ENCODE assay signal across 2 cellular contexts in the genomic region with DNA sequence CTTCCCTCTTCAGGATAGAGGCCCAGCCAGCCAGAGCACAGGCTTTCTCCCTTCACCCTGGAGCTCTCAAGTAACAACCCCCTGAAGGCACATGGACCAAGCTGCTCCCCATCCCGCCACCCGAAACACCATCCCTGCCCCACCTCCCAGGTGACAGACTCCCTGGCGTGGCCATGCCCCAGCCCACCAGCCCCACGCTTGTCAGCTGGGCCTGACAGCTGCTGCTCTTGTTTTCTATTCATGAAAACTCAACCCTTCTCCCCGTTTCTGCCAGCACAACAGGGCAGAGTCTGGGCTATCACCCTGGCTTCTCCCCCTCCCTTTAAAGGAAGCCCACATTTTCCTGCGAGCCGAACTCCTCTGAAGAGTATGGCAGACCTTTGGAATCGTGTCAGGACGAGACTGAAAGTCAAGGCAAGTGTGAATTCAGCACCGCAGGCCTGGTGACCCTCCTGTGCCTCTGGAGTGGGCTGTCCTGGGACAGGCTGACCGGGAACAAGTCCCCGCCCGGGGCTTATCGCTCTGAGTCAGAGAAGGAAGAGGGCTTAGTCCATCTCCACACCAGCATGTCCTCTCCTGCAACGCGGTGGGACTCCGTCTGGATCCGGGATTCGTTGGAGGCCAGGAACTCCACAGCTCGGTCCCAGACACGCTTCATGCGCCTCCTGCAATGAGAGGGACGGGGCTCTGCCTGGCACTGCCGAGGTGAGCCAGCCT.
TF ChIP-seq lines count a peak whose summit lies in the region.

No MANE protein-coding gene starts in this region.

TF ChIP-seq in HCT116, 20 proteins besides CTCF, POLR2A, EP300 and RAD21 (continued from another document):
- TF ChIP-seq FOSL1 (IDR thresholded peaks at IDR 0.05; ENCODE audit: low read depth) (no peak), YY1 (IDR thresholded peaks at IDR 0.05; ENCODE audit: extremely low read depth, insufficient replicate concordance, low read depth, low read length) (no peak), TCF7L2 (IDR thresholded peaks at IDR 0.05; ENCODE audit: borderline replicate concordance, extremely low read depth, insufficient read depth, insufficient read length) (no peak), SP1 (IDR thresholded peaks at IDR 0.05; ENCODE audit: low read depth) (no peak), ELF1 (IDR thresholded peaks at IDR 0.05; ENCODE audit: borderline replicate concordance, low read depth) (no peak)
- TF ChIP-seq, protein P1, sequence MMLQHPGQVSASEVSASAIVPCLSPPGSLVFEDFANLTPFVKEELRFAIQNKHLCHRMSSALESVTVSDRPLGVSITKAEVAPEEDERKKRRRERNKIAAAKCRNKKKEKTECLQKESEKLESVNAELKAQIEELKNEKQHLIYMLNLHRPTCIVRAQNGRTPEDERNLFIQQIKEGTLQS (IDR thresholded peaks at IDR 0.05), result no peak

TF ChIP-seq in HEK293T, 16 proteins besides CTCF, POLR2A, EP300 and RAD21 (continued from another document):
- no peak for TF ChIP-seq BHLHE40 (IDR thresholded peaks at IDR 0.05; ENCODE audit: borderline replicate concordance)
- no peak for TF ChIP-seq LEF1 (IDR thresholded peaks at IDR 0.05; ENCODE audit: borderline replicate concordance)
- TF ChIP-seq SP1 (IDR thresholded peaks at IDR 0.05), result no peak
- no peak for TF ChIP-seq ZNF384 (IDR thresholded peaks at IDR 0.05)
- TF ChIP-seq L3MBTL2 (conservative IDR thresholded peaks at IDR 0.05), result no peak
- TF ChIP-seq ELF4 (IDR thresholded peaks at IDR 0.05), result no peak
- no peak for TF ChIP-seq SUZ12 (IDR thresholded peaks at IDR 0.05)
- TF ChIP-seq, protein P2, sequence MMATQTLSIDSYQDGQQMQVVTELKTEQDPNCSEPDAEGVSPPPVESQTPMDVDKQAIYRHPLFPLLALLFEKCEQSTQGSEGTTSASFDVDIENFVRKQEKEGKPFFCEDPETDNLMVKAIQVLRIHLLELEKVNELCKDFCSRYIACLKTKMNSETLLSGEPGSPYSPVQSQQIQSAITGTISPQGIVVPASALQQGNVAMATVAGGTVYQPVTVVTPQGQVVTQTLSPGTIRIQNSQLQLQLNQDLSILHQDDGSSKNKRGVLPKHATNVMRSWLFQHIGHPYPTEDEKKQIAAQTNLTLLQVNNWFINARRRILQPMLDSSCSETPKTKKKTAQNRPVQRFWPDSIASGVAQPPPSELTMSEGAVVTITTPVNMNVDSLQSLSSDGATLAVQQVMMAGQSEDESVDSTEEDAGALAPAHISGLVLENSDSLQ (IDR thresholded peaks at IDR 0.05), result no peak
- no peak for TF ChIP-seq FOXK2 (IDR thresholded peaks at IDR 0.05)
- no peak for TF ChIP-seq HDGF (IDR thresholded peaks at IDR 0.05; ENCODE audit: borderline replicate concordance)
- no peak for TF ChIP-seq CTBP1 (IDR thresholded peaks at IDR 0.05; ENCODE audit: borderline replicate concordance)
